In the genomic region with DNA sequence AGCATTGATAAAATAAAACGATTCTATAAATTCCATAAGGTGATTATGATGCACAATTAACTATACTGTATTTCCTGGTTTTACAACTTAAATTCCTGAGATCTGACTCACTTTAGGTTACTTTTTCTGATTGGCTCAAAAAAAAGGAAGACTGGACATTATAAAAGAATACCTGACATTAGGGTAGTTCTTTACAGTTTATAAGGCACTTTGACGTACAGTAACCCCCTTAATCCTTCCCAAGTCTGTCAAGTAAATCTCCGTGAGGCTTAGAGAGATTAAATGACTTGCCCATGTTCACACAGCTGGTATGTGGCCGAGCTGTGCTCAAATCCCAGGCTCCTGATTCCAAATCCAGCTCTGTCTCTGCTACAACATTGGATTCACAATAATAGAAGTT, we compare ENCODE assay signal across 8 cellular contexts. TPM values are rescaled to one million over a fixed set of nuclear protein-coding genes. Genes with fewer than 3 reads are reported as not detected.
DNase-seq lines count a peak whose midpoint lies in the region; ATAC-seq and TF ChIP-seq lines count a peak whose summit lies in the region.

No MANE protein-coding gene starts in this region.

- TF ChIP-seq CTCF in neutrophil (IDR thresholded peaks at IDR 0.05), result no peak

- peaks cover 30 to 40% (median 33%) of the 10 kb centered on the region in 3 donors for H3K4me1 Mint-ChIP-seq in CD8-positive, alpha-beta memory T cell

- peaks cover 12% of the 10 kb centered on the region for H3K4me1 ChIP-seq in CD8-positive, alpha-beta memory T cell (ENCODE audit: insufficient read depth, low read length)
- H3K4me1 ChIP-seq in duodenal mucosa (ENCODE audit: control insufficient read depth in 1 of 2, insufficient read depth in 2 of 2, low read length in 2 of 2), result peaks cover 20 to 23% of the 10 kb centered on the region in 2 donors
- H3K4me1 ChIP-seq in neutrophil (ENCODE audit: control insufficient read depth in 1 of 2, insufficient read depth in 1 of 2, low read depth in 1 of 2, low read length in 1 of 2), result peaks cover 30 to 36% of the 10 kb centered on the region in 2 experiments
- no peaks in the 10 kb centered on the region for H3K4me1 ChIP-seq in aorta (ENCODE audit: control insufficient read depth in 1 of 2, insufficient read depth in 2 of 2, low read length in 2 of 2)

- peak overlapping the region; percentile 84 to 100 (median 98) for H3K27ac Mint-ChIP-seq in CD8-positive, alpha-beta memory T cell

- no peaks in the 10 kb centered on the region for H3K9me3 ChIP-seq in CD8-positive, alpha-beta memory T cell (ENCODE audit: low read length)
- no peaks in the 10 kb centered on the region for H3K9me3 ChIP-seq in duodenal mucosa (ENCODE audit: control insufficient read depth in 1 of 2, low read length in 2 of 2)
- H3K9me3 ChIP-seq in neutrophil, result no peaks in the 10 kb centered on the region
- no peaks in the 10 kb centered on the region for H3K9me3 ChIP-seq in aorta (ENCODE audit: control insufficient read depth, low read length)

- intact Hi-C loops in aorta (cut with DNase I), result loop anchor here in 1 of 2 donors (10.0 kb wide), 1 partner anchor 160 kb away; the partner anchor contains the start of gene MINDY2

- peak overlapping the region in 6 of 7 donors; percentile 90 to 99 (median 94) for H3K4me3 Mint-ChIP-seq in CD8-positive, alpha-beta memory T cell

- peak overlapping the region; percentile 97 for H3K27ac ChIP-seq in CD8-positive, alpha-beta memory T cell (ENCODE audit: low read depth, low read length)
- H3K27ac ChIP-seq in duodenal mucosa (ENCODE audit: low read depth, low read length) (peak overlapping the region; percentile 99), neutrophil (peak overlapping the region; percentile 97), aorta (ENCODE audit: low read depth in 1 of 2, low read length in 2 of 2) (peak overlapping the region in 1 of 2 donors; percentile 51)

- peaks cover 2 to 4% of the 10 kb centered on the region in 2 donors for H3K27me3 Mint-ChIP-seq in CD8-positive, alpha-beta memory T cell

- WGBS in aorta, 2 donors, result 64 to 69% methylated on average over 4 of the region's 4 CpGs

- no peaks in the 10 kb centered on the region for H3K36me3 ChIP-seq in CD8-positive, alpha-beta memory T cell (ENCODE audit: insufficient read depth, low read length)
- no peaks in the 10 kb centered on the region for H3K36me3 ChIP-seq in duodenal mucosa (ENCODE audit: control insufficient read depth in 1 of 2, insufficient read depth in 2 of 2, low read length in 2 of 2)
- peaks cover under 1% of the 10 kb centered on the region for H3K36me3 ChIP-seq in neutrophil
- H3K36me3 ChIP-seq in aorta (ENCODE audit: control insufficient read depth in 1 of 2, insufficient read depth in 2 of 2, low read length in 1 of 2), result no peaks in the 10 kb centered on the region

- ATAC-seq in HG02970 (IDR thresholded peaks at IDR 0.05; ENCODE audit: low FRiP score, unreplicated experiment), result no peak
- no peak for ATAC-seq in GM19324 (IDR thresholded peaks at IDR 0.05; ENCODE audit: low FRiP score, unreplicated experiment)
- no peak for ATAC-seq in aorta (ENCODE audit: low FRiP score)

- H3K9me3 Mint-ChIP-seq in CD8-positive, alpha-beta memory T cell, result no peaks in the 10 kb centered on the region

- no peak for DNase-seq in CD8-positive, alpha-beta memory T cell
- DNase-seq in NCI-H226 (peak; percentile 35), aorta (no peak)
- no peak for DNase-seq in stimulated activated CD4-positive, alpha-beta T cell treated with anti-CD3 and anti-CD28 coated beads, Interleukin-2, amount 100 ng/mL, for 24 hours

- H3K4me3 ChIP-seq in CD8-positive, alpha-beta memory T cell (ENCODE audit: low read length), result peak overlapping the region; percentile 74
- H3K4me3 ChIP-seq in duodenal mucosa (ENCODE audit: low read depth in 1 of 2, low read length in 2 of 2) (peak overlapping the region; percentile 89 to 93), neutrophil (ENCODE audit: low read depth in 1 of 2, low read length in 1 of 2) (peak overlapping the region in 1 of 2 experiments; percentile 97), aorta (ENCODE audit: low read length in 2 of 2) (no peak overlapping the region)

- no peaks in the 10 kb centered on the region for H3K27me3 ChIP-seq in CD8-positive, alpha-beta memory T cell (ENCODE audit: insufficient read depth, low read length, poor library complexity, severe bottlenecking)
- H3K27me3 ChIP-seq in duodenal mucosa (ENCODE audit: control insufficient read depth in 1 of 2, insufficient read depth in 2 of 2, low read length in 2 of 2), result no peaks in the 10 kb centered on the region
- H3K27me3 ChIP-seq in neutrophil, result no peaks in the 10 kb centered on the region
- no peaks in the 10 kb centered on the region for H3K27me3 ChIP-seq in aorta (ENCODE audit: control insufficient read depth in 1 of 2, insufficient read depth in 2 of 2, low read length in 1 of 2)

- peaks cover 0 to 21% (median 0%) of the 10 kb centered on the region in 3 donors for H3K36me3 Mint-ChIP-seq in CD8-positive, alpha-beta memory T cell

- POLR2A ChIA-PET in CD8-positive, alpha-beta memory T cell (lab: Charles Lee), result no interaction called here

- CTCF ChIA-PET in CD8-positive, alpha-beta memory T cell (lab: Charles Lee), result no interaction called here

- H3K9ac ChIP-seq in duodenal mucosa (ENCODE audit: low read depth in 1 of 2, low read length in 2 of 2), result peak overlapping the region in 1 of 2 donors; percentile 98

RNA-seq across cellular contexts. Expression of gene SLTM, which starts 1.0 kb away (rescaled TPM):
- total RNA-seq in CD8-positive, alpha-beta memory T cell, result 100 to 1,000 TPM; 111 to 113 TPM
- polyA plus RNA-seq in CD8-positive, alpha-beta memory T cell, result 91.5 TPM
- total RNA-seq in aorta, result 10 to 100 TPM; 93.0 to 99.5 TPM
- 10 to 100 TPM; 42.4 to 56.8 TPM for polyA plus RNA-seq in aorta

RNA-seq across cellular contexts. Expression of gene RNF111, which starts 52.9 kb away (rescaled TPM):
- 10 to 100 TPM; 24.8 to 26.9 TPM for total RNA-seq in CD8-positive, alpha-beta memory T cell
- polyA plus RNA-seq in CD8-positive, alpha-beta memory T cell, result 14.8 TPM
- total RNA-seq in aorta, result 10 to 100 TPM; 28.0 to 40.7 TPM
- polyA plus RNA-seq in aorta, result 10 to 100 TPM in 1 of 2 donors, 1 to 10 TPM in 1; 3.3 to 10.9 TPM

Comparison
In these comparisons a context has a peak if more than half of its experiments do, and no peak if none do; other contexts are left out.
1. H3K4me3 ChIP-seq: peak in CD8-positive, alpha-beta memory T cell (single experiment) and duodenal mucosa (2 of 2); none in aorta (0 of 2).